1 cellular context compared by ENCODE assay signal in the genomic region with DNA sequence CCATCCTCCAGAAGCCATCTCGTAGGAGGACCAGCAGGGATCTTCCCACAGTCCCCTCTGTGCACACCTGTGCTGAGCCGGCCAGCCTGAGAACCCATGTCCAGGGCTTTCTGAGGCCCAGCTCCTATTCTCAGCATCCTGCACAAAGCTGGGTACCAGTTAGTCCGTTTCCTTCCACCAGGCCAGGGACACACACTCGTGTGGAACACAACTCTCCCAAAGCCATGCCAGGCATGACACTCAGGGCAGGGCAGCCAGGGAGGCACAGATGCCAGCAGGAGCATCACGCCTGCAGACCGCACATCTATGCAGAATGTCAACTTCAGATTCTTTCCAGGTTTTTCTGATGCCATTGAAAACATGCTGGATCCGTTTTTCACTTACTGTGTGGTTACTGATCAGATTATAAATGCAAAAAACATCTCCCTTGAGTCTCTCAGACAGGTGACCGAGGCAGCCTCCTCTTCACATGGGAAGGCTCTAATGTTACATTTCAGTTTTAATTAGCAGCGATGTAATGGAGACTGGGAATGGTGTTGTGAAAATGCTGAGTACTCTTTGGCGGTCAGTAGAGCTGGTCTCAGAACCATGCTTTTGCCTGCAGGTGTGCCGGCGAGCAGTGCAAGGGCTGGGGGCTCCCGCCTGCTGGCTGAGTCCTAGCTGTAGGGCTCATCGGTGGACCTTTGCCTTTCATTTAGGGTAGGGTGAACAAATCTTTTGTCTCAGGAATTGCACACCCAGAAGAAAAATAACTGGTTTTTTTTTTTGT.
TF ChIP-seq lines count a peak whose summit lies in the region.

No MANE protein-coding gene starts in this region.

TF ChIP-seq in WTC11, 78 proteins besides CTCF, POLR2A, EP300 and RAD21 (continued from another document):
- TF ChIP-seq, protein P1, sequence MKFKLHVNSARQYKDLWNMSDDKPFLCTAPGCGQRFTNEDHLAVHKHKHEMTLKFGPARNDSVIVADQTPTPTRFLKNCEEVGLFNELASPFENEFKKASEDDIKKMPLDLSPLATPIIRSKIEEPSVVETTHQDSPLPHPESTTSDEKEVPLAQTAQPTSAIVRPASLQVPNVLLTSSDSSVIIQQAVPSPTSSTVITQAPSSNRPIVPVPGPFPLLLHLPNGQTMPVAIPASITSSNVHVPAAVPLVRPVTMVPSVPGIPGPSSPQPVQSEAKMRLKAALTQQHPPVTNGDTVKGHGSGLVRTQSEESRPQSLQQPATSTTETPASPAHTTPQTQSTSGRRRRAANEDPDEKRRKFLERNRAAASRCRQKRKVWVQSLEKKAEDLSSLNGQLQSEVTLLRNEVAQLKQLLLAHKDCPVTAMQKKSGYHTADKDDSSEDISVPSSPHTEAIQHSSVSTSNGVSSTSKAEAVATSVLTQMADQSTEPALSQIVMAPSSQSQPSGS (CRISPR knock-in tag; IDR thresholded peaks at IDR 0.05; ENCODE audit: borderline replicate concordance, low read depth): no peak
- TF ChIP-seq SP1 (CRISPR knock-in tag; conservative IDR thresholded peaks at IDR 0.05): no peak
TF ChIP-seq in WTC11: peak in this region for 0.
